23 cellular contexts compared by ENCODE assay signal in the genomic region with DNA sequence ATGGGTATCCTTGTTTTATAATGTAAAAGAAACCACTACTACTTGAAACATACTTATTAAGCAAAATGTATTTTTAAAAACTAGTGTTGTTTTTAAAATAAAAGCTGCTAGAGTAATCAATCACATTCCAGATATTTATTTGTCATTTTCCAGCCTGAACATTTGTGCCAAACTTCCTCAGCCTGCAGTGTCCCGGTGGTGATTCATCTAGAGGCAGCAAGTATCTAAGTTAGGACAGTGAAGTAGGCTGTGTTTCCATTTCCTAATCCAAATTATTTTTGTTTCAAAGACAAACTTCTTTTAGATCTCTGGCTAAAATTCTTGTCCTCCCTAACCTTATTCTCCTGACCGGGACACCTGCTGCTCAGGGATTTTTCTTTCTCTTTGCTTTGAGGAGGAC. TPM values are rescaled to one million over a fixed set of nuclear protein-coding genes. Genes with fewer than 3 reads are reported as not detected.
"Had no signal": no experiment of that assay in that cellular context is flagged by ENCODE, and none has a peak within 500 bp of the region (broad histone marks: within the 10 kb centered on the region; RNA-seq: fewer than 3 reads in every experiment).

No MANE protein-coding gene starts in this region.

- H3K27me3 ChIP-seq: esophagus muscularis mucosa, stomach, testis, upper lobe of left lung had no signal

- H3K4me3 Mint-ChIP-seq: activated CD4-positive, alpha-beta T cell treated with anti-CD3 and anti-CD28 coated beads for 36 hours; activated naive CD8-positive, alpha-beta T cell; dendritic cell treated with granulocyte-macrophage colony-stimulating factor and Interleukin-4, amounts not matched to agents 40 ng/mL and 50 ng/mL, for 4 days; mesothelial cell of epicardium; nephron; stimulated activated effector memory CD8-positive, alpha-beta T cell treated with anti-CD3 and anti-CD28 coated beads, Interleukin-12 subunit alpha, Interleukin-12 subunit beta, amount 100 ng/mL, for 72 hours; WTC11 had no signal

- H3K4me1 Mint-ChIP-seq: mesothelial cell of epicardium; nephron; stimulated activated effector memory CD8-positive, alpha-beta T cell treated with anti-CD3 and anti-CD28 coated beads, Interleukin-12 subunit alpha, Interleukin-12 subunit beta, amount 100 ng/mL, for 72 hours; WTC11 had no signal

- H3K36me3 Mint-ChIP-seq: activated naive CD8-positive, alpha-beta T cell; mesothelial cell of epicardium; stimulated activated effector memory CD8-positive, alpha-beta T cell treated with anti-CD3 and anti-CD28 coated beads, Interleukin-12 subunit alpha, Interleukin-12 subunit beta, amount 100 ng/mL, for 72 hours; WTC11 had no signal

- H3K4me1 ChIP-seq: stomach, testis, upper lobe of left lung had no signal

- H3K4me3 ChIP-seq: esophagus muscularis mucosa, lung, stomach, testis, upper lobe of left lung had no signal

- H3K9me3 ChIP-seq: esophagus muscularis mucosa, stomach, testis, upper lobe of left lung had no signal

- H3K9me3 Mint-ChIP-seq: dendritic cell treated with granulocyte-macrophage colony-stimulating factor and Interleukin-4, amounts not matched to agents 40 ng/mL and 50 ng/mL, for 4 days; mesothelial cell of epicardium; nephron; stimulated activated effector memory CD8-positive, alpha-beta T cell treated with anti-CD3 and anti-CD28 coated beads, Interleukin-12 subunit alpha, Interleukin-12 subunit beta, amount 100 ng/mL, for 72 hours; WTC11 had no signal

- H3K27ac ChIP-seq: stomach, testis, upper lobe of left lung had no signal

- H3K27ac Mint-ChIP-seq: activated CD4-positive, alpha-beta T cell treated with anti-CD3 and anti-CD28 coated beads for 36 hours; activated naive CD8-positive, alpha-beta T cell; dendritic cell treated with granulocyte-macrophage colony-stimulating factor and Interleukin-4, amounts not matched to agents 40 ng/mL and 50 ng/mL, for 4 days; mesothelial cell of epicardium; nephron; stimulated activated effector memory CD8-positive, alpha-beta T cell treated with anti-CD3 and anti-CD28 coated beads, Interleukin-12 subunit alpha, Interleukin-12 subunit beta, amount 100 ng/mL, for 72 hours; WTC11 had no signal

- DNase-seq: activated CD4-positive, alpha-beta T cell treated with anti-CD3 and anti-CD28 coated beads for 36 hours; activated CD4-positive, alpha-beta T cell treated with anti-CD3 and anti-CD28 coated beads, Interleukin-2, amount 50 U/mL, for 48 hours; effector CD8-positive, alpha-beta T cell; foreskin melanocyte; glutamatergic neuron; hypothalamus; islet precursor cell; stimulated activated CD4-positive, alpha-beta T cell treated with anti-CD3 and anti-CD28 coated beads, Interleukin-4, amount 100 ng/mL, for 24 hours; stomach; testis; upper lobe of left lung had no signal

- H3K36me3 ChIP-seq: esophagus muscularis mucosa, stomach, upper lobe of left lung had no signal

- ATAC-seq: activated CD4-positive, alpha-beta T cell treated with anti-CD3 and anti-CD28 coated beads for 36 hours; sciatic nerve; stimulated activated effector memory CD8-positive, alpha-beta T cell treated with anti-CD3 and anti-CD28 coated beads, Interleukin-12 subunit alpha, Interleukin-12 subunit beta, amount 100 ng/mL, for 72 hours; WTC11 had no signal

RNA-seq across cellular contexts. Expression of a gene that starts 12.8 kb away (rescaled TPM):
- total RNA-seq: activated CD4-positive, alpha-beta T cell treated with anti-CD3 and anti-CD28 coated beads for 36 hours; chondrocyte; endothelial cell of umbilical vein; esophagus muscularis mucosa; lung; sciatic nerve; T-helper 2 cell treated with Interferon-gamma antibody and Interleukin-4, amounts not matched to agents 100 ng/mL and 5 ng/mL, for 36 hours; testis; WTC11 had no signal
- polyA plus RNA-seq: endothelial cell of umbilical vein had no signal
